In the genomic region with DNA sequence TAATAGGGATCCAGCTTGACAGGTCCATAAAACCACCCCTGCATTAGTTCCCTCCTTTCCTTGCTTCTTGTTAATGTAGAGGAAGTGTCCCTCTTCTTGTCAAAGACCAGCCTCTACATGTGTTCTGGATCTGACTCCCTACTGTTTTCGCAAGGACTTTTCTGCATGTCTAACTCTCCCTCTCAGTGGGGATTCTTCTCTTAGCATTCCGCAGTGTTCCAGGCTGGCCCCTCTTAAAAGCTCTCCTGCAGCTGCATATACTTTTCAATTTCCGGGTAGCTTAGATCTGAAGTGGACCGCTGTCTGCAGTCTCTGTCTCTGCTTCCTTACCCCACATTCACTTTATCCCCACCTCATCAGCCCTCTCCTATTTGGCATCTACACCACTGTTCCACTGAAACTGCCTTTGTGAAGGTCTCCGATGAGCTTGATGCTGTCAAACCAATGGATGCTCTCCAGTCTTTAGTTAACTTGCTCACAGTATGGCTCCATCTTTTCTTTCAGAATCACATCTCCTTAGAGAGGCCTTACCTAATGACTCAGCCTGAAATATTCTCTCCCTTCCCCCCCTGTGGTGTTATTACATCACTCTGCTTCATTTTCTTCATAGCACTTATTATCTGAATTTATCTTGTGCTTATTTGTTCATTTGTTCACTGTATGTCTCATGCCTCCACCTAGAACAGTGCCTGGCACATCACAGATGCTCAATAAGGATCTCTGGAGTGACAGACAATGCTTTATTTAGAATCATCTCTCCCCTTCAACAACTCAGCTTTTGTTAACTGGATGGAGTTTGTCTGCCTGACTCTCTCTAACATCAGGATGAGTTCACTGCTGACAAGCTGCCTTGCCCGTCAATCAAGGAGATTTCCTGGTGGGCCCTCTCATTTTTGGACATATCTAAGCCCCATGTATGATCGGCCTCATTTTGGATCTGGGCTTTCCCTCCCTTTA, we compare ENCODE assay signal across 1 cellular context.
TF ChIP-seq lines count a peak whose summit lies in the region.

No MANE protein-coding gene starts in this region.

TF ChIP-seq in GM12878, 131 proteins besides CTCF, POLR2A, EP300 and RAD21 (continued from another document):
- TF ChIP-seq, protein P1, sequence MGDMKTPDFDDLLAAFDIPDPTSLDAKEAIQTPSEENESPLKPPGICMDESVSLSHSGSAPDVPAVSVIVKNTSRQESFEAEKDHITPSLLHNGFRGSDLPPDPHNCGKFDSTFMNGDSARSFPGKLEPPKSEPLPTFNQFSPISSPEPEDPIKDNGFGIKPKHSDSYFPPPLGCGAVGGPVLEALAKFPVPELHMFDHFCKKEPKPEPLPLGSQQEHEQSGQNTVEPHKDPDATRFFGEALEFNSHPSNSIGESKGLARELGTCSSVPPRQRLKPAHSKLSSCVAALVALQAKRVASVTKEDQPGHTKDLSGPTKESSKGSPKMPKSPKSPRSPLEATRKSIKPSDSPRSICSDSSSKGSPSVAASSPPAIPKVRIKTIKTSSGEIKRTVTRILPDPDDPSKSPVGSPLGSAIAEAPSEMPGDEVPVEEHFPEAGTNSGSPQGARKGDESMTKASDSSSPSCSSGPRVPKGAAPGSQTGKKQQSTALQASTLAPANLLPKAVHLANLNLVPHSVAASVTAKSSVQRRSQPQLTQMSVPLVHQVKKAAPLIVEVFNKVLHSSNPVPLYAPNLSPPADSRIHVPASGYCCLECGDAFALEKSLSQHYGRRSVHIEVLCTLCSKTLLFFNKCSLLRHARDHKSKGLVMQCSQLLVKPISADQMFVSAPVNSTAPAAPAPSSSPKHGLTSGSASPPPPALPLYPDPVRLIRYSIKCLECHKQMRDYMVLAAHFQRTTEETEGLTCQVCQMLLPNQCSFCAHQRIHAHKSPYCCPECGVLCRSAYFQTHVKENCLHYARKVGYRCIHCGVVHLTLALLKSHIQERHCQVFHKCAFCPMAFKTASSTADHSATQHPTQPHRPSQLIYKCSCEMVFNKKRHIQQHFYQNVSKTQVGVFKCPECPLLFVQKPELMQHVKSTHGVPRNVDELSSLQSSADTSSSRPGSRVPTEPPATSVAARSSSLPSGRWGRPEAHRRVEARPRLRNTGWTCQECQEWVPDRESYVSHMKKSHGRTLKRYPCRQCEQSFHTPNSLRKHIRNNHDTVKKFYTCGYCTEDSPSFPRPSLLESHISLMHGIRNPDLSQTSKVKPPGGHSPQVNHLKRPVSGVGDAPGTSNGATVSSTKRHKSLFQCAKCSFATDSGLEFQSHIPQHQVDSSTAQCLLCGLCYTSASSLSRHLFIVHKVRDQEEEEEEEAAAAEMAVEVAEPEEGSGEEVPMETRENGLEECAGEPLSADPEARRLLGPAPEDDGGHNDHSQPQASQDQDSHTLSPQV (IDR thresholded peaks at IDR 0.05), result no peak
- TF ChIP-seq BHLHE40 (IDR thresholded peaks at IDR 0.05; ENCODE audit: borderline replicate concordance in 1 of 2, low read depth in 2 of 2, low read length in 1 of 2), result no peak
- peak; percentile 68 for TF ChIP-seq PKNOX1 (IDR thresholded peaks at IDR 0.05)
- TF ChIP-seq, protein P2, sequence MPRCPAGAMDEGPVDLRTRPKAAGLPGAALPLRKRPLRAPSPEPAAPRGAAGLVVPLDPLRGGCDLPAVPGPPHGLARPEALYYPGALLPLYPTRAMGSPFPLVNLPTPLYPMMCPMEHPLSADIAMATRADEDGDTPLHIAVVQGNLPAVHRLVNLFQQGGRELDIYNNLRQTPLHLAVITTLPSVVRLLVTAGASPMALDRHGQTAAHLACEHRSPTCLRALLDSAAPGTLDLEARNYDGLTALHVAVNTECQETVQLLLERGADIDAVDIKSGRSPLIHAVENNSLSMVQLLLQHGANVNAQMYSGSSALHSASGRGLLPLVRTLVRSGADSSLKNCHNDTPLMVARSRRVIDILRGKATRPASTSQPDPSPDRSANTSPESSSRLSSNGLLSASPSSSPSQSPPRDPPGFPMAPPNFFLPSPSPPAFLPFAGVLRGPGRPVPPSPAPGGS (IDR thresholded peaks at IDR 0.05; ENCODE audit: borderline replicate concordance, insufficient read depth, low read depth, low read length, poor library complexity, severe bottlenecking), result no peak
- TF ChIP-seq PRDM15 (CRISPR knock-in tag; IDR thresholded peaks at IDR 0.05), result no peak
- no peak for TF ChIP-seq NFXL1 (IDR thresholded peaks at IDR 0.05; ENCODE audit: borderline replicate concordance)
- peak; percentile 42; the same call in 1 of the 2 replicates for TF ChIP-seq JUNB (IDR thresholded peaks at IDR 0.05)
- no peak for TF ChIP-seq ZBTB40 (IDR thresholded peaks at IDR 0.05; ENCODE audit: borderline replicate concordance)
- TF ChIP-seq MYC (IDR thresholded peaks at IDR 0.05; ENCODE audit: insufficient read depth, insufficient read length, insufficient replicate concordance, low read length, severe bottlenecking), result no peak
- no peak for TF ChIP-seq SPI1 (IDR thresholded peaks at IDR 0.05; ENCODE audit: borderline replicate concordance, insufficient read depth, low read depth, low read length)
- no peak for TF ChIP-seq ESRRA (IDR thresholded peaks at IDR 0.05; ENCODE audit: low read length)
- TF ChIP-seq RUNX3 (IDR thresholded peaks at IDR 0.05; ENCODE audit: low read length), result peak; percentile 39; the same call in 1 of the 2 replicates
- no peak for TF ChIP-seq POLR2AphosphoS2 (IDR thresholded peaks at IDR 0.05; ENCODE audit: low read depth, low read length)
- TF ChIP-seq, protein P3, sequence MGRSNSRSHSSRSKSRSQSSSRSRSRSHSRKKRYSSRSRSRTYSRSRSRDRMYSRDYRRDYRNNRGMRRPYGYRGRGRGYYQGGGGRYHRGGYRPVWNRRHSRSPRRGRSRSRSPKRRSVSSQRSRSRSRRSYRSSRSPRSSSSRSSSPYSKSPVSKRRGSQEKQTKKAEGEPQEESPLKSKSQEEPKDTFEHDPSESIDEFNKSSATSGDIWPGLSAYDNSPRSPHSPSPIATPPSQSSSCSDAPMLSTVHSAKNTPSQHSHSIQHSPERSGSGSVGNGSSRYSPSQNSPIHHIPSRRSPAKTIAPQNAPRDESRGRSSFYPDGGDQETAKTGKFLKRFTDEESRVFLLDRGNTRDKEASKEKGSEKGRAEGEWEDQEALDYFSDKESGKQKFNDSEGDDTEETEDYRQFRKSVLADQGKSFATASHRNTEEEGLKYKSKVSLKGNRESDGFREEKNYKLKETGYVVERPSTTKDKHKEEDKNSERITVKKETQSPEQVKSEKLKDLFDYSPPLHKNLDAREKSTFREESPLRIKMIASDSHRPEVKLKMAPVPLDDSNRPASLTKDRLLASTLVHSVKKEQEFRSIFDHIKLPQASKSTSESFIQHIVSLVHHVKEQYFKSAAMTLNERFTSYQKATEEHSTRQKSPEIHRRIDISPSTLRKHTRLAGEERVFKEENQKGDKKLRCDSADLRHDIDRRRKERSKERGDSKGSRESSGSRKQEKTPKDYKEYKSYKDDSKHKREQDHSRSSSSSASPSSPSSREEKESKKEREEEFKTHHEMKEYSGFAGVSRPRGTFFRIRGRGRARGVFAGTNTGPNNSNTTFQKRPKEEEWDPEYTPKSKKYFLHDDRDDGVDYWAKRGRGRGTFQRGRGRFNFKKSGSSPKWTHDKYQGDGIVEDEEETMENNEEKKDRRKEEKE (IDR thresholded peaks at IDR 0.05), result no peak
- no peak for TF ChIP-seq KAT2A (conservative IDR thresholded peaks at IDR 0.05; ENCODE audit: control insufficient read depth, low read depth, low read length)
- no peak for TF ChIP-seq TARDBP (IDR thresholded peaks at IDR 0.05; ENCODE audit: borderline replicate concordance)
- TF ChIP-seq RELA (IDR thresholded peaks at IDR 0.05; ENCODE audit: borderline replicate concordance, partially characterized antibody), result no peak
- TF ChIP-seq GABPA (IDR thresholded peaks at IDR 0.05; ENCODE audit: low read depth), result no peak
- TF ChIP-seq YY1 (IDR thresholded peaks at IDR 0.05; ENCODE audit: low read depth, low read length), result no peak
- no peak for TF ChIP-seq HDAC2 (IDR thresholded peaks at IDR 0.05)
